ENCODE assay signal across 40 cellular contexts in genomic region chr4:84269531-84269930, GRCh38.
"Had no signal": no experiment of that assay in that cellular context is flagged by ENCODE, and none has a peak within 500 bp of the region (broad histone marks: within the 10 kb centered on the region; RNA-seq: fewer than 3 reads in every experiment).

No MANE protein-coding gene starts in this region.

- H3K4me1 ChIP-seq: adrenal gland, ascending aorta, body of pancreas, breast epithelium had no signal

- H3K36me3 Mint-ChIP-seq: activated naive CD4-positive, alpha-beta T cell treated with anti-CD3 and anti-CD28 coated beads, Interleukin-2, amount 10 ng/mL, durations not matched to agents 7 days and 5 days; activated naive CD4-positive, alpha-beta T cell treated with anti-CD3 and anti-CD28 coated beads, Interleukin-2, amount 50 U/mL, for 24 hours; activated naive CD4-positive, alpha-beta T cell treated with anti-CD3 and anti-CD28 coated beads, Interleukin-2, amount 50 U/mL, for 72 hours; activated naive CD8-positive, alpha-beta T cell; activated naive CD8-positive, alpha-beta T cell treated with anti-CD3 and anti-CD28 coated beads for 36 hours; activated naive CD8-positive, alpha-beta T cell treated with anti-CD3 and anti-CD28 coated beads, Interleukin-2, amount 10 ng/mL, durations not matched to agents 7 days and 5 days; brain had no signal

- H3K9me3 Mint-ChIP-seq: activated naive CD4-positive, alpha-beta T cell treated with anti-CD3 and anti-CD28 coated beads for 36 hours; activated naive CD4-positive, alpha-beta T cell treated with anti-CD3 and anti-CD28 coated beads, Interleukin-2, amount 10 ng/mL, durations not matched to agents 7 days and 5 days; activated naive CD4-positive, alpha-beta T cell treated with anti-CD3 and anti-CD28 coated beads, Interleukin-2, amount 50 U/mL, for 24 hours; activated naive CD4-positive, alpha-beta T cell treated with anti-CD3 and anti-CD28 coated beads, Interleukin-2, amount 50 U/mL, for 72 hours; activated naive CD8-positive, alpha-beta T cell treated with anti-CD3 and anti-CD28 coated beads for 36 hours; activated naive CD8-positive, alpha-beta T cell treated with anti-CD3 and anti-CD28 coated beads, Interleukin-2, amount 10 ng/mL, durations not matched to agents 7 days and 5 days; activated naive CD8-positive, alpha-beta T cell treated with anti-CD3 and anti-CD28 coated beads, Interleukin-2, amount 50 U/mL, for 24 hours; activated T-cell treated with anti-CD3 and anti-CD28 coated beads, Interleukin-2, amount 50 U/mL, for 4 hours; activated T-helper 1 cell treated with anti-CD3 and anti-CD28 coated beads, Interleukin-12 subunit alpha, Interleukin-12 subunit beta, Interleukin-2, Interleukin-4 antibody, amounts not matched to agents 30 ng/mL and 10 ng/mL and 1 ng/mL, durations not matched to agents 14 hours and 24 hours and 36 hours; activated T-helper 17 cell treated with anti-CD3 and anti-CD28 coated beads, Interleukin-2, amount 50 U/mL, for 72 hours; activated T-helper 2 cell treated with anti-CD3 and anti-CD28 coated beads, Interferon-gamma antibody, Interleukin-2, Interleukin-4, amounts not matched to agents 10 μg/mL and 5 μg/mL and 100 μg/mL, durations not matched to agents 14 hours and 24 hours and 36 hours; brain had no signal

- H3K27me3 ChIP-seq: adrenal gland, ascending aorta, body of pancreas, brain microvascular endothelial cell, breast epithelium, cardiac muscle cell had no signal

- H3K4me1 Mint-ChIP-seq: activated naive CD4-positive, alpha-beta T cell treated with anti-CD3 and anti-CD28 coated beads, Interleukin-2, amount 10 ng/mL, durations not matched to agents 7 days and 5 days; activated naive CD4-positive, alpha-beta T cell treated with anti-CD3 and anti-CD28 coated beads, Interleukin-2, amount 50 U/mL, for 24 hours; activated naive CD8-positive, alpha-beta T cell treated with anti-CD3 and anti-CD28 coated beads for 36 hours; activated naive CD8-positive, alpha-beta T cell treated with anti-CD3 and anti-CD28 coated beads, Interleukin-2, amount 10 ng/mL, durations not matched to agents 7 days and 5 days; activated naive CD8-positive, alpha-beta T cell treated with anti-CD3 and anti-CD28 coated beads, Interleukin-2, amount 50 U/mL, for 24 hours; activated T-helper 17 cell treated with anti-CD3 and anti-CD28 coated beads, Interleukin-2, amount 50 U/mL, for 72 hours; brain; central memory CD8-positive, alpha-beta T cell had no signal

- H3K9me3 ChIP-seq: adrenal gland, ascending aorta, body of pancreas, breast epithelium had no signal

- FAIRE-seq: astrocyte, bronchial epithelial cell had no signal

- ATAC-seq: activated naive CD4-positive, alpha-beta T cell treated with anti-CD3 and anti-CD28 coated beads, Interleukin-2, amount 50 U/mL, for 72 hours; activated naive CD8-positive, alpha-beta T cell treated with anti-CD3 and anti-CD28 coated beads, Interleukin-2, amount 50 U/mL, for 24 hours; activated T-cell treated with anti-CD3 and anti-CD28 coated beads, Interleukin-2, amount 50 U/mL, for 4 hours; activated T-cell treated with anti-CD3 and anti-CD28 coated beads, Interleukin-2, amount 50 U/mL, for 72 hours; activated T-helper 17 cell treated with anti-CD3 and anti-CD28 coated beads, Interleukin-2, amount 50 U/mL, for 72 hours; body of pancreas had no signal

- H3K4me3 ChIP-seq: adrenal gland, ascending aorta, body of pancreas, breast epithelium, cardiac muscle cell had no signal

- H3K4me3 Mint-ChIP-seq: activated naive CD4-positive, alpha-beta T cell treated with anti-CD3 and anti-CD28 coated beads for 36 hours; activated naive CD4-positive, alpha-beta T cell treated with anti-CD3 and anti-CD28 coated beads, Interleukin-2, amount 10 ng/mL, durations not matched to agents 7 days and 5 days; activated naive CD4-positive, alpha-beta T cell treated with anti-CD3 and anti-CD28 coated beads, Interleukin-2, amount 50 U/mL, for 24 hours; activated naive CD8-positive, alpha-beta T cell; activated naive CD8-positive, alpha-beta T cell treated with anti-CD3 and anti-CD28 coated beads for 36 hours; activated naive CD8-positive, alpha-beta T cell treated with anti-CD3 and anti-CD28 coated beads, Interleukin-2, amount 10 ng/mL, durations not matched to agents 7 days and 5 days; activated naive CD8-positive, alpha-beta T cell treated with anti-CD3 and anti-CD28 coated beads, Interleukin-2, amount 50 U/mL, for 24 hours; activated T-cell treated with anti-CD3 and anti-CD28 coated beads, Interleukin-2, amount 50 U/mL, for 24 hours; activated T-cell treated with anti-CD3 and anti-CD28 coated beads, Interleukin-2, amount 50 U/mL, for 4 hours; activated T-cell treated with anti-CD3 and anti-CD28 coated beads, Interleukin-2, amount 50 U/mL, for 72 hours; activated T-helper 1 cell treated with anti-CD3 and anti-CD28 coated beads, Interleukin-12 subunit alpha, Interleukin-12 subunit beta, Interleukin-2, Interleukin-4 antibody, amounts not matched to agents 30 ng/mL and 10 ng/mL and 1 ng/mL, durations not matched to agents 14 hours and 24 hours and 36 hours; activated T-helper 17 cell treated with anti-CD3 and anti-CD28 coated beads, Interleukin-2, amount 50 U/mL, for 72 hours; brain; central memory CD8-positive, alpha-beta T cell had no signal

- H3K27me3 Mint-ChIP-seq: activated naive CD4-positive, alpha-beta T cell treated with anti-CD3 and anti-CD28 coated beads, Interleukin-2, amount 10 ng/mL, durations not matched to agents 7 days and 5 days; activated naive CD4-positive, alpha-beta T cell treated with anti-CD3 and anti-CD28 coated beads, Interleukin-2, amount 50 U/mL, for 24 hours; activated naive CD8-positive, alpha-beta T cell treated with anti-CD3 and anti-CD28 coated beads for 36 hours; activated naive CD8-positive, alpha-beta T cell treated with anti-CD3 and anti-CD28 coated beads, Interleukin-2, amount 10 ng/mL, durations not matched to agents 7 days and 5 days; activated naive CD8-positive, alpha-beta T cell treated with anti-CD3 and anti-CD28 coated beads, Interleukin-2, amount 50 U/mL, for 24 hours; activated T-cell treated with anti-CD3 and anti-CD28 coated beads, Interleukin-2, amount 50 U/mL, for 24 hours; activated T-helper 17 cell treated with anti-CD3 and anti-CD28 coated beads, Interleukin-2, amount 50 U/mL, for 72 hours; central memory CD8-positive, alpha-beta T cell had no signal

- H3K27ac Mint-ChIP-seq: activated naive CD4-positive, alpha-beta T cell treated with anti-CD3 and anti-CD28 coated beads for 36 hours; activated naive CD4-positive, alpha-beta T cell treated with anti-CD3 and anti-CD28 coated beads, Interleukin-2, amount 10 ng/mL, durations not matched to agents 7 days and 5 days; activated naive CD4-positive, alpha-beta T cell treated with anti-CD3 and anti-CD28 coated beads, Interleukin-2, amount 50 U/mL, for 24 hours; activated naive CD4-positive, alpha-beta T cell treated with anti-CD3 and anti-CD28 coated beads, Interleukin-2, amount 50 U/mL, for 72 hours; activated naive CD8-positive, alpha-beta T cell; activated naive CD8-positive, alpha-beta T cell treated with anti-CD3 and anti-CD28 coated beads for 36 hours; activated naive CD8-positive, alpha-beta T cell treated with anti-CD3 and anti-CD28 coated beads, Interleukin-2, amount 10 ng/mL, durations not matched to agents 7 days and 5 days; activated naive CD8-positive, alpha-beta T cell treated with anti-CD3 and anti-CD28 coated beads, Interleukin-2, amount 50 U/mL, for 24 hours; activated T-cell treated with anti-CD3 and anti-CD28 coated beads, Interleukin-2, amount 50 U/mL, for 24 hours; activated T-cell treated with anti-CD3 and anti-CD28 coated beads, Interleukin-2, amount 50 U/mL, for 72 hours; activated T-helper 1 cell treated with anti-CD3 and anti-CD28 coated beads, Interleukin-12 subunit alpha, Interleukin-12 subunit beta, Interleukin-2, Interleukin-4 antibody, amounts not matched to agents 30 ng/mL and 10 ng/mL and 1 ng/mL, durations not matched to agents 14 hours and 24 hours and 36 hours; activated T-helper 17 cell treated with anti-CD3 and anti-CD28 coated beads, Interleukin-2, amount 50 U/mL, for 72 hours; activated T-helper 2 cell treated with anti-CD3 and anti-CD28 coated beads, Interferon-gamma antibody, Interleukin-2, Interleukin-4, amounts not matched to agents 10 μg/mL and 5 μg/mL and 100 μg/mL, durations not matched to agents 14 hours and 24 hours and 36 hours; brain had no signal

- DNase-seq: activated effector memory CD4-positive, alpha-beta T cell treated with anti-CD3 and anti-CD28 coated beads, Interleukin-2, amount 50 U/mL, for 16 hours; activated effector memory CD4-positive, alpha-beta T cell treated with Interleukin-2 at 50 U/mL for 16 hours; activated gamma-delta T cell; activated gamma-delta T cell treated with Interleukin-2 at 50 U/mL for 16 hours; activated naive CD4-positive, alpha-beta T cell; activated naive CD4-positive, alpha-beta T cell treated with anti-CD3 and anti-CD28 coated beads for 36 hours; activated naive CD4-positive, alpha-beta T cell treated with anti-CD3 and anti-CD28 coated beads, Interleukin-2, amount 10 ng/mL, durations not matched to agents 7 days and 5 days; activated naive CD4-positive, alpha-beta T cell treated with anti-CD3 and anti-CD28 coated beads, Interleukin-2, amount 50 U/mL, for 16 hours; activated naive CD4-positive, alpha-beta T cell treated with Interleukin-2 at 50 U/mL for 16 hours; activated naive CD8-positive, alpha-beta T cell treated with anti-CD3 and anti-CD28 coated beads for 36 hours; activated naive CD8-positive, alpha-beta T cell treated with anti-CD3 and anti-CD28 coated beads, Interleukin-2, amount 10 ng/mL, durations not matched to agents 7 days and 5 days; activated naive CD8-positive, alpha-beta T cell treated with anti-CD3 and anti-CD28 coated beads, Interleukin-2, amount 50 U/mL, for 24 hours; activated T-cell treated with anti-CD3 and anti-CD28 coated beads, Interleukin-2, amount 50 U/mL, for 1 hour; activated T-cell treated with anti-CD3 and anti-CD28 coated beads, Interleukin-2, amount 50 U/mL, for 24 hours; activated T-cell treated with anti-CD3 and anti-CD28 coated beads, Interleukin-2, amount 50 U/mL, for 4 hours; activated T-cell treated with anti-CD3 and anti-CD28 coated beads, Interleukin-2, amount 50 U/mL, for 48 hours; activated T-cell treated with anti-CD3 and anti-CD28 coated beads, Interleukin-2, amount 50 U/mL, for 72 hours; adrenal gland; amniotic stem cell; amygdala; anterior cingulate cortex; aorta; body of pancreas; brain microvascular endothelial cell; caudate nucleus; central memory CD4-positive, alpha-beta T cell; cerebellar nuclear complex had no signal

- H3K36me3 ChIP-seq: adrenal gland, ascending aorta, brain microvascular endothelial cell, breast epithelium, cardiac muscle cell had no signal

- H3K27ac ChIP-seq: adrenal gland, ascending aorta, body of pancreas, brain microvascular endothelial cell, breast epithelium, cardiac muscle cell had no signal
